ENCODE assay signal across 10 cellular contexts in the genomic region with DNA sequence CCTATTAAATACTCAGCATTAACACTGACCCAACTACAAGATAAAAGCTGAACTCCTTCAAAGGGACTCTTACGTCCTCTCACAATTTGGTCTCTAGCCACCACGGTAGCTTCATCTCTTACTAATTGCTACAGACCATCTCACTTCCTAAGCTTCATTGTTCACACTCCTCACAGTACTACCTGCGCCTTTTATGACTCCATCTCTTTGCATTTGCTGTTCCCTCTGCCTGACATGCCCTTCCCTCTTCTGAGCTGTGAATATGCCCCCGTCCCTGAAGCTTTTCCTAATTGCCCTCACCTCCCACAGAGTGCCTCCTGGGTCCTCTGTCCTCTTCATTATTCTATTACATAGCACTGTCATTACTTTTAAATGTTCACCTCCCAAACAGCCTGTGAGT. TPM values are rescaled to one million over a fixed set of nuclear protein-coding genes. Genes with fewer than 3 reads are reported as not detected.
DNase-seq lines count a peak whose midpoint lies in the region; ATAC-seq, FAIRE-seq and TF ChIP-seq lines count a peak whose summit lies in the region.
"Had no signal": no experiment of that assay in that cellular context is flagged by ENCODE, and none has a peak within 500 bp of the region (broad histone marks: within the 10 kb centered on the region; RNA-seq: fewer than 3 reads in every experiment).

No MANE protein-coding gene starts in this region.

- H3K9me3 ChIP-seq in PC-9 (ENCODE audit: insufficient read depth, low read depth), result no peaks in the 10 kb centered on the region

- peaks cover 5% of the 10 kb centered on the region; the same call in 1 of the 2 replicates for H4K20me1 ChIP-seq in PC-9 (ENCODE audit: insufficient read depth)

- H3K4me2 ChIP-seq in PC-9, result peak overlapping the region; percentile 89

- no peaks in the 10 kb centered on the region for H3K36me3 ChIP-seq in PC-9 (ENCODE audit: low read depth)

- CTCF ChIA-PET in PC-9 (lab: Charles Lee), result interaction anchor here (1.2 kb wide), 1 partner anchor 67 kb away, joined by 3 read pairs; no protein-coding TSS in a partner anchor

- peaks cover 41% of the 10 kb centered on the region for H3K79me2 ChIP-seq in PC-9 (ENCODE audit: low read depth)

- POLR2A ChIA-PET in PC-9 (lab: Charles Lee; ENCODE audit: unreplicated experiment), result interaction anchor here (0.7 kb wide), 1 partner anchor 40 kb away, joined by 5 read pairs; no protein-coding TSS in a partner anchor

- H2AFZ ChIP-seq in PC-9, result no peak overlapping the region

- no peaks in the 10 kb centered on the region for H3K27me3 ChIP-seq in PC-9 (ENCODE audit: insufficient read depth, low read depth)
- H3K27me3 ChIP-seq: dorsolateral prefrontal cortex had no signal

- H3F3A ChIP-seq in PC-9 (ENCODE audit: insufficient read depth, low read depth), result peaks cover 28% of the 10 kb centered on the region

- no peak for ATAC-seq in GM18858 (IDR thresholded peaks at IDR 0.05; ENCODE audit: unreplicated experiment)

- DNase-seq in NCI-H748 (lab: John Stamatoyannopoulos, UW; ENCODE audit: unreplicated experiment) (peak; percentile 22), NCI-H748 treated with DMSO at 0.1 percent for 48 hours (lab: John Stamatoyannopoulos, UW) (no peak), PC-9 (no peak), epithelial cell of proximal tubule (ENCODE audit: low read depth) (no peak), skeletal muscle cell (ENCODE audit: low read depth) (no peak), HTR-8/SVneo (ENCODE audit: insufficient read length, low spot score) (no peak)
- no peak for DNase-seq in activated CD8-positive, alpha-beta memory T cell treated with anti-CD3 and anti-CD28 coated beads, Interleukin-2, amount 50 U/mL, for 4 hours

- peak overlapping the region; percentile 76; the same call in 1 of the 2 replicates for H3K27ac ChIP-seq in PC-9
- H3K27ac ChIP-seq: 22Rv1 had no signal

- no peak for FAIRE-seq in HTR-8/SVneo (lab: Jason Lieb, UNC)

- BruUV-seq in PC-9 (replicated peaks; lab: Mats Ljungman, UMichigan), result no TSS peak

- H3K9me2 ChIP-seq in PC-9 (ENCODE audit: insufficient read depth), result no peaks in the 10 kb centered on the region

- H3K4me1 ChIP-seq in PC-9 (replicated peaks; ENCODE audit: insufficient read depth), result peaks cover 34% of the 10 kb centered on the region

- intact Hi-C loops in PC-9 (cut with micrococcal nuclease; ENCODE audit: unreplicated experiment), result loop anchor here (10.0 kb wide), 1 partner anchor 58 kb away; no protein-coding TSS in a partner anchor

- H3K4me3 ChIP-seq in PC-9 (no peak overlapping the region), epithelial cell of proximal tubule (ENCODE audit: low read depth, low read length) (peak overlapping the region; percentile 76), skeletal muscle cell (ENCODE audit: low read depth, low read length) (peak overlapping the region; percentile 68)

- TF ChIP-seq CTCF in PC-9 (conservative IDR thresholded peaks at IDR 0.05) (no peak), epithelial cell of proximal tubule (conservative IDR thresholded peaks at IDR 0.05; ENCODE audit: low read depth, low read length) (no peak)

RNA-seq across cellular contexts. Expression of gene EEA1, which starts 2.5 kb away (rescaled TPM):
- total RNA-seq in PC-9 (2021), result 10.1 and 15.7 TPM in 2 replicates
- 6.6 TPM in 2 replicates for total RNA-seq in epithelial cell of proximal tubule
